32 cellular contexts compared by ENCODE assay signal in genomic region chr16:86344586-86344871, GRCh38.
DNase-seq lines count a peak whose midpoint lies in the region; ATAC-seq, FAIRE-seq and TF ChIP-seq lines count a peak whose summit lies in the region.
"Had no signal": no experiment of that assay in that cellular context is flagged by ENCODE, and none has a peak within 500 bp of the region (broad histone marks: within the 10 kb centered on the region; RNA-seq: fewer than 3 reads in every experiment).

No MANE protein-coding gene starts in this region.

- ATAC-seq in lower lobe of right lung (no peak), PC-3 (no peak), HG02798 (IDR thresholded peaks at IDR 0.05; ENCODE audit: poor library complexity, unreplicated experiment) (no peak)
- ATAC-seq: HepG2, left cardiac atrium, Panc1, right cardiac atrium had no signal

- H3K27me3 ChIP-seq in AG04450 (ENCODE audit: control insufficient read depth, insufficient read depth, low read length) (no peaks in the 10 kb centered on the region), colonic mucosa (no peaks in the 10 kb centered on the region), lower lobe of right lung (ENCODE audit: low read depth) (peaks cover 20% of the 10 kb centered on the region), smooth muscle cell (ENCODE audit: low read depth) (no peaks in the 10 kb centered on the region), PC-3 (ENCODE audit: low read length) (peaks cover 60% of the 10 kb centered on the region)

- POLR2A ChIA-PET in AG04450 (lab: Yijun Ruan, JAX): no interaction called here
- POLR2A ChIA-PET in PC-3 (lab: Charles Lee; ENCODE audit: unreplicated experiment): no interaction called here

- intact Hi-C loops in colonic mucosa (cut with DNase I) (no loop called here), lower lobe of right lung (cut with DNase I) (no loop called here), PC-3 (cut with micrococcal nuclease) (no loop called here)

- H3F3A ChIP-seq in smooth muscle cell (ENCODE audit: low read depth): peaks cover 4% of the 10 kb centered on the region
- H3F3A ChIP-seq in PC-3 (ENCODE audit: low read length, unreplicated experiment): no peaks in the 10 kb centered on the region

- no peak for FAIRE-seq in HTR-8/SVneo (lab: Jason Lieb, UNC)
- FAIRE-seq: D721Med, HepG2 had no signal

- WGBS in smooth muscle cell (ENCODE audit: low lambda C conversion rate): 94% methylated on average over 7 of the region's 7 CpGs

- no TSS peak for BruUV-seq in PC-3 (replicated peaks; lab: Mats Ljungman, UMichigan)

- H3K4me3 ChIP-seq in AG04450 (ENCODE audit: low read depth, low read length) (no peak overlapping the region), colonic mucosa (no peak overlapping the region), lower lobe of right lung (no peak overlapping the region), smooth muscle cell (no peak overlapping the region), PC-3 (ENCODE audit: low read length) (no peak overlapping the region)
- H3K4me3 ChIP-seq: spleen, tibial nerve had no signal

- no peaks in the 10 kb centered on the region for H3K9me2 ChIP-seq in PC-3 (replicated peaks; ENCODE audit: low read length)

- H2AFZ ChIP-seq in smooth muscle cell (ENCODE audit: low read depth) (no peak overlapping the region), PC-3 (ENCODE audit: low read length) (no peak overlapping the region)

- no peaks in the 10 kb centered on the region for H3K4me1 ChIP-seq in colonic mucosa
- H3K4me1 ChIP-seq in lower lobe of right lung: peaks cover 15% of the 10 kb centered on the region
- peaks cover 7% of the 10 kb centered on the region for H3K4me1 ChIP-seq in smooth muscle cell (ENCODE audit: low read depth)
- no peaks in the 10 kb centered on the region for H3K4me1 ChIP-seq in PC-3 (ENCODE audit: insufficient read depth, low read length)

- H3K79me2 ChIP-seq in smooth muscle cell (ENCODE audit: low read depth) (no peaks in the 10 kb centered on the region), PC-3 (ENCODE audit: low read length) (no peaks in the 10 kb centered on the region)

- H3K9me3 ChIP-seq in AG04450 (ENCODE audit: control insufficient read depth, insufficient read depth, low read length) (peaks cover 9% of the 10 kb centered on the region), colonic mucosa (no peaks in the 10 kb centered on the region), lower lobe of right lung (no peaks in the 10 kb centered on the region), smooth muscle cell (replicated peaks; ENCODE audit: low read depth) (no peaks in the 10 kb centered on the region), PC-3 (ENCODE audit: low read length) (no peaks in the 10 kb centered on the region)
- H3K9me3 ChIP-seq: spleen, tibial nerve had no signal

- H3K4me2 ChIP-seq in smooth muscle cell (peak overlapping the region; percentile 79), PC-3 (ENCODE audit: low read length) (no peak overlapping the region)

- H3K9ac ChIP-seq in colonic mucosa (ENCODE audit: low read depth in 2 of 2, low read length in 2 of 2) (peak overlapping the region in 1 of 2 donors; percentile 3), smooth muscle cell (ENCODE audit: low read depth) (no peak overlapping the region), PC-3 (ENCODE audit: low read length) (no peak overlapping the region)

- CTCF ChIA-PET in AG04450 (lab: Charles Lee) (interaction anchor here (1.1 kb wide), 1 partner anchor 176 kb away, joined by 3 read pairs; no protein-coding TSS in a partner anchor), PC-3 (lab: Charles Lee) (no interaction called here)

- DNase-seq in AG04450 (ENCODE audit: low read depth, low spot score) (no peak), colonic mucosa (no peak), lower lobe of right lung (no peak), smooth muscle cell (lab: John Stamatoyannopoulos, UW; ENCODE audit: unreplicated experiment) (no peak), PC-3 (no peak), NCI-H446 treated with DMSO at 0.1 percent for 48 hours (lab: John Stamatoyannopoulos, UW) (no peak), HTR-8/SVneo (ENCODE audit: insufficient read length, low spot score) (no peak)
- DNase-seq: 8988T; activated CD4-positive, alpha-beta memory T cell treated with anti-CD3 and anti-CD28 coated beads, Interleukin-2, amount 10 ng/mL, durations not matched to agents 7 days and 5 days; activated CD4-positive, alpha-beta T cell treated with anti-CD3 and anti-CD28 coated beads for 1 hour; activated CD8-positive, alpha-beta memory T cell treated with anti-CD3 and anti-CD28 coated beads, Interleukin-2, amount 50 U/mL, for 48 hours; activated naive CD4-positive, alpha-beta T cell treated with Interleukin-2 at 50 U/mL for 16 hours; CD4-positive, CD25-positive, alpha-beta regulatory T cell; cerebellar nuclear complex; H7; hippocampal formation; Karpas-422; left cardiac atrium; NCI-H1417 treated with DMSO at 0.1 percent for 48 hours; NCI-H2081; NCI-H526; right cardiac atrium; SHP77 treated with DMSO at 0.1 percent for 48 hours; spleen; stimulated activated CD4-positive, alpha-beta T cell treated with anti-CD3 and anti-CD28 coated beads, Interleukin-2, amount 100 ng/mL, for 24 hours; stimulated activated CD8-positive, alpha-beta memory T cell treated with anti-CD3 and anti-CD28 coated beads, Interleukin-4, amount 100 ng/mL, for 48 hours; SW 1271 had no signal

- H3K36me3 ChIP-seq in colonic mucosa (no peaks in the 10 kb centered on the region), lower lobe of right lung (no peaks in the 10 kb centered on the region), smooth muscle cell (ENCODE audit: low read depth) (no peaks in the 10 kb centered on the region), PC-3 (ENCODE audit: low read depth, low read length) (no peaks in the 10 kb centered on the region)
- H3K36me3 ChIP-seq: spleen, tibial nerve had no signal

- peak overlapping the region; percentile 94 for H3K27ac ChIP-seq in AG04450 (ENCODE audit: low read depth, low read length)
- H3K27ac ChIP-seq in colonic mucosa: peak overlapping the region; percentile 69
- H3K27ac ChIP-seq in lower lobe of right lung: peak overlapping the region; percentile 81
- H3K27ac ChIP-seq in smooth muscle cell (ENCODE audit: low read depth): no peak overlapping the region
- H3K27ac ChIP-seq in PC-3 (ENCODE audit: low read length): no peak overlapping the region

- H4K20me1 ChIP-seq in smooth muscle cell (ENCODE audit: low read depth): no peaks in the 10 kb centered on the region
- no peaks in the 10 kb centered on the region for H4K20me1 ChIP-seq in PC-3 (ENCODE audit: low read length)

- TF ChIP-seq CTCF in AG04450 (IDR thresholded peaks at IDR 0.05; ENCODE audit: low read depth, low read length) (no peak), colonic mucosa (IDR thresholded peaks at IDR 0.05) (no peak), lower lobe of right lung (IDR thresholded peaks at IDR 0.05) (no peak), smooth muscle cell (IDR thresholded peaks at IDR 0.05; ENCODE audit: borderline replicate concordance, insufficient read depth, poor library complexity, severe bottlenecking) (no peak), PC-3 (conservative IDR thresholded peaks at IDR 0.05; ENCODE audit: low read depth, low read length) (no peak)

Comparison
In these comparisons a context has a peak if more than half of its experiments do, and no peak if none do; other contexts are left out.
1. H3K27ac ChIP-seq: peak in AG04450 (single experiment), colonic mucosa (single experiment) and lower lobe of right lung (single experiment); none in smooth muscle cell (single experiment) and PC-3 (single experiment).